In genomic region chr1:1281533-1282321, GRCh38 we compare ENCODE assay signal across 9 cellular contexts. TPM values are rescaled to one million over a fixed set of nuclear protein-coding genes. Genes with fewer than 3 reads are reported as not detected.
DNase-seq lines count a peak whose midpoint lies in the region; ATAC-seq and TF ChIP-seq lines count a peak whose summit lies in the region.
"Had no signal": no experiment of that assay in that cellular context is flagged by ENCODE, and none has a peak within 500 bp of the region (broad histone marks: within the 10 kb centered on the region; RNA-seq: fewer than 3 reads in every experiment).

No MANE protein-coding gene starts in this region.

- H3K9me3 ChIP-seq in breast epithelium (no peaks in the 10 kb centered on the region), right lobe of liver (no peaks in the 10 kb centered on the region)
- H3K9me3 ChIP-seq: neutrophil had no signal

- no peak for TF ChIP-seq CTCF in C4-2B (conservative IDR thresholded peaks at IDR 0.05)
- TF ChIP-seq CTCF in breast epithelium (IDR thresholded peaks at IDR 0.05), result no peak
- no peak for TF ChIP-seq CTCF in right lobe of liver (IDR thresholded peaks at IDR 0.05)
- no peak for TF ChIP-seq CTCF in osteocyte (IDR thresholded peaks at IDR 0.05)

- no peak overlapping the region for H3K4me3 Mint-ChIP-seq in osteocyte (ENCODE audit: unreplicated experiment)

- H3K9me3 Mint-ChIP-seq in osteocyte (ENCODE audit: unreplicated experiment), result no peaks in the 10 kb centered on the region

- ATAC-seq in right lobe of liver (peak; percentile 92 to 96 (median 94)), HG03442 (IDR thresholded peaks at IDR 0.05; ENCODE audit: unreplicated experiment) (no peak), HG03342 (IDR thresholded peaks at IDR 0.05; ENCODE audit: unreplicated experiment) (no peak)

- no peaks in the 10 kb centered on the region for H3K4me1 ChIP-seq in breast epithelium
- H3K4me1 ChIP-seq in right lobe of liver, result peaks cover 0 to 15% (median 6%) of the 10 kb centered on the region in 4 donors

- intact Hi-C loops in breast epithelium (cut with DNase I; ENCODE audit: low total_unique reads), result no loop called here
- intact Hi-C loops in right lobe of liver (cut with DNase I), result no loop called here

- H3K36me3 ChIP-seq in breast epithelium, result no peaks in the 10 kb centered on the region
- H3K36me3 ChIP-seq in right lobe of liver, result no peaks in the 10 kb centered on the region
- H3K36me3 ChIP-seq: neutrophil had no signal

- H3K27me3 ChIP-seq in breast epithelium (peaks cover 0 to 24% of the 10 kb centered on the region in 2 donors), right lobe of liver (no peaks in the 10 kb centered on the region)

- H3K4me3 ChIP-seq in breast epithelium, result no peak overlapping the region
- H3K4me3 ChIP-seq in right lobe of liver, result peak overlapping the region in 1 of 3 donors; percentile 19

- H3K27ac Mint-ChIP-seq in osteocyte (ENCODE audit: unreplicated experiment), result no peak overlapping the region

- WGBS in right lobe of liver (ENCODE audit: insufficient coverage, low coverage, low lambda C conversion rate, missing lambda C conversion rate), result no CpG with 5 or more reads among the region's 26 CpGs

- no peaks in the 10 kb centered on the region for H3K4me1 Mint-ChIP-seq in osteocyte (ENCODE audit: unreplicated experiment)

- no peaks in the 10 kb centered on the region for H3K36me3 Mint-ChIP-seq in osteocyte (ENCODE audit: unreplicated experiment)

- no peaks in the 10 kb centered on the region for H3K27me3 Mint-ChIP-seq in osteocyte (ENCODE audit: unreplicated experiment)

- DNase-seq in HK-2 (ENCODE audit: unreplicated experiment), result peak; percentile 76
- peak; percentile 66 to 82 for DNase-seq in breast epithelium (ENCODE audit: low spot score in 2 of 2)
- DNase-seq in right lobe of liver, result peak; percentile 93 to 99 (median 97)
- DNase-seq in OCI-M2 (lab: John Stamatoyannopoulos, UW; ENCODE audit: unreplicated experiment), result no peak
- no peak for DNase-seq in osteocyte (ENCODE audit: extremely low spot score, unreplicated experiment)

- H3K27ac ChIP-seq in C4-2B (peak overlapping the region; percentile 52), breast epithelium (peak overlapping the region; percentile 22 to 65), right lobe of liver (peak overlapping the region in 2 of 3 donors; percentile 30 to 64)
- H3K27ac ChIP-seq: neutrophil had no signal

- TF ChIP-seq POLR2A in breast epithelium (IDR thresholded peaks at IDR 0.05) (no peak), right lobe of liver (IDR thresholded peaks at IDR 0.05) (no peak)

RNA-seq across cellular contexts. Expression of gene SCNN1D, which starts 1.5 kb away (rescaled TPM):
- total RNA-seq in breast epithelium (1 to 10 TPM in 2 of 3 donors, under 1 TPM in 1; 0.96 to 5.2 (median 4.7) TPM), right lobe of liver (1 to 10 TPM; 1.7 to 6.2 (median 3.4) TPM), osteocyte (6.2 and 11.0 TPM in 2 replicates)

RNA-seq across cellular contexts. Expression of gene UBE2J2, which starts 8.1 kb away (rescaled TPM):
- total RNA-seq in breast epithelium (10 to 100 TPM; 37.0 to 39.8 (median 37.4) TPM), right lobe of liver (10 to 100 TPM; 25.5 to 30.6 (median 26.9) TPM), osteocyte (58.2 and 65.1 TPM in 2 replicates)

RNA-seq across cellular contexts. Expression of gene ACAP3, which starts 26.0 kb away (rescaled TPM):
- total RNA-seq in breast epithelium, result 10 to 100 TPM; 19.7 to 33.4 (median 26.9) TPM
- 10 to 100 TPM; 20.1 to 28.0 (median 22.0) TPM for total RNA-seq in right lobe of liver
- total RNA-seq in osteocyte, result 62.7 and 73.8 TPM in 2 replicates

RNA-seq across cellular contexts. Expression of gene PUSL1, which starts 26.7 kb away (rescaled TPM):
- total RNA-seq in breast epithelium (10 to 100 TPM; 16.0 to 27.5 (median 22.0) TPM), right lobe of liver (10 to 100 TPM in 2 of 6 experiments, 1 to 10 TPM in 4; 5.6 to 21.6 (median 8.4) TPM), osteocyte (21.5 and 22.1 TPM in 2 replicates)

RNA-seq across cellular contexts. Expression of gene C1QTNF12, which starts 35.2 kb away (rescaled TPM):
- total RNA-seq in breast epithelium, result 1 to 10 TPM in 1 of 3 donors, not detected in 2; 2.0 TPM
- 1 to 10 TPM in 4 of 6 experiments, under 1 TPM in 1, not detected in 1; 0.40 to 4.0 (median 1.1) TPM for total RNA-seq in right lobe of liver
- total RNA-seq in osteocyte, result 3.6 and 3.8 TPM in 2 replicates

Comparison
In these comparisons a context has a peak if more than half of its experiments do, and no peak if none do; other contexts are left out.
1. DNase-seq: peak in HK-2 (single experiment), breast epithelium (2 of 2) and right lobe of liver (3 of 3); none in OCI-M2 (single experiment) and osteocyte (single experiment).
2. ATAC-seq: peak in right lobe of liver (4 of 4); none in HG03442 (single experiment) and HG03342 (single experiment).
3. Peak in every context shown above with its lines, with median percentiles within 50 percentile points of each other: H3K27ac ChIP-seq.